Comparison of ENCODE assay signal across 1 cellular context in genomic region chr12:99453831-99454538, GRCh38.
TF ChIP-seq lines count a peak whose summit lies in the region.

No MANE protein-coding gene starts in this region.

TF ChIP-seq in GM23338, 12 proteins besides CTCF, POLR2A, EP300 and RAD21 (continued from another document):
- TF ChIP-seq, protein P1, sequence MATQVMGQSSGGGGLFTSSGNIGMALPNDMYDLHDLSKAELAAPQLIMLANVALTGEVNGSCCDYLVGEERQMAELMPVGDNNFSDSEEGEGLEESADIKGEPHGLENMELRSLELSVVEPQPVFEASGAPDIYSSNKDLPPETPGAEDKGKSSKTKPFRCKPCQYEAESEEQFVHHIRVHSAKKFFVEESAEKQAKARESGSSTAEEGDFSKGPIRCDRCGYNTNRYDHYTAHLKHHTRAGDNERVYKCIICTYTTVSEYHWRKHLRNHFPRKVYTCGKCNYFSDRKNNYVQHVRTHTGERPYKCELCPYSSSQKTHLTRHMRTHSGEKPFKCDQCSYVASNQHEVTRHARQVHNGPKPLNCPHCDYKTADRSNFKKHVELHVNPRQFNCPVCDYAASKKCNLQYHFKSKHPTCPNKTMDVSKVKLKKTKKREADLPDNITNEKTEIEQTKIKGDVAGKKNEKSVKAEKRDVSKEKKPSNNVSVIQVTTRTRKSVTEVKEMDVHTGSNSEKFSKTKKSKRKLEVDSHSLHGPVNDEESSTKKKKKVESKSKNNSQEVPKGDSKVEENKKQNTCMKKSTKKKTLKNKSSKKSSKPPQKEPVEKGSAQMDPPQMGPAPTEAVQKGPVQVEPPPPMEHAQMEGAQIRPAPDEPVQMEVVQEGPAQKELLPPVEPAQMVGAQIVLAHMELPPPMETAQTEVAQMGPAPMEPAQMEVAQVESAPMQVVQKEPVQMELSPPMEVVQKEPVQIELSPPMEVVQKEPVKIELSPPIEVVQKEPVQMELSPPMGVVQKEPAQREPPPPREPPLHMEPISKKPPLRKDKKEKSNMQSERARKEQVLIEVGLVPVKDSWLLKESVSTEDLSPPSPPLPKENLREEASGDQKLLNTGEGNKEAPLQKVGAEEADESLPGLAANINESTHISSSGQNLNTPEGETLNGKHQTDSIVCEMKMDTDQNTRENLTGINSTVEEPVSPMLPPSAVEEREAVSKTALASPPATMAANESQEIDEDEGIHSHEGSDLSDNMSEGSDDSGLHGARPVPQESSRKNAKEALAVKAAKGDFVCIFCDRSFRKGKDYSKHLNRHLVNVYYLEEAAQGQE (IDR thresholded peaks at IDR 0.05; ENCODE audit: unreplicated experiment) = no peak
- no peak for TF ChIP-seq EZH2phosphoT487 (IDR thresholded peaks at IDR 0.05; ENCODE audit: unreplicated experiment)
- TF ChIP-seq EZH2 (IDR thresholded peaks at IDR 0.05; ENCODE audit: low read depth, unreplicated experiment) = no peak
- TF ChIP-seq, protein P2, sequence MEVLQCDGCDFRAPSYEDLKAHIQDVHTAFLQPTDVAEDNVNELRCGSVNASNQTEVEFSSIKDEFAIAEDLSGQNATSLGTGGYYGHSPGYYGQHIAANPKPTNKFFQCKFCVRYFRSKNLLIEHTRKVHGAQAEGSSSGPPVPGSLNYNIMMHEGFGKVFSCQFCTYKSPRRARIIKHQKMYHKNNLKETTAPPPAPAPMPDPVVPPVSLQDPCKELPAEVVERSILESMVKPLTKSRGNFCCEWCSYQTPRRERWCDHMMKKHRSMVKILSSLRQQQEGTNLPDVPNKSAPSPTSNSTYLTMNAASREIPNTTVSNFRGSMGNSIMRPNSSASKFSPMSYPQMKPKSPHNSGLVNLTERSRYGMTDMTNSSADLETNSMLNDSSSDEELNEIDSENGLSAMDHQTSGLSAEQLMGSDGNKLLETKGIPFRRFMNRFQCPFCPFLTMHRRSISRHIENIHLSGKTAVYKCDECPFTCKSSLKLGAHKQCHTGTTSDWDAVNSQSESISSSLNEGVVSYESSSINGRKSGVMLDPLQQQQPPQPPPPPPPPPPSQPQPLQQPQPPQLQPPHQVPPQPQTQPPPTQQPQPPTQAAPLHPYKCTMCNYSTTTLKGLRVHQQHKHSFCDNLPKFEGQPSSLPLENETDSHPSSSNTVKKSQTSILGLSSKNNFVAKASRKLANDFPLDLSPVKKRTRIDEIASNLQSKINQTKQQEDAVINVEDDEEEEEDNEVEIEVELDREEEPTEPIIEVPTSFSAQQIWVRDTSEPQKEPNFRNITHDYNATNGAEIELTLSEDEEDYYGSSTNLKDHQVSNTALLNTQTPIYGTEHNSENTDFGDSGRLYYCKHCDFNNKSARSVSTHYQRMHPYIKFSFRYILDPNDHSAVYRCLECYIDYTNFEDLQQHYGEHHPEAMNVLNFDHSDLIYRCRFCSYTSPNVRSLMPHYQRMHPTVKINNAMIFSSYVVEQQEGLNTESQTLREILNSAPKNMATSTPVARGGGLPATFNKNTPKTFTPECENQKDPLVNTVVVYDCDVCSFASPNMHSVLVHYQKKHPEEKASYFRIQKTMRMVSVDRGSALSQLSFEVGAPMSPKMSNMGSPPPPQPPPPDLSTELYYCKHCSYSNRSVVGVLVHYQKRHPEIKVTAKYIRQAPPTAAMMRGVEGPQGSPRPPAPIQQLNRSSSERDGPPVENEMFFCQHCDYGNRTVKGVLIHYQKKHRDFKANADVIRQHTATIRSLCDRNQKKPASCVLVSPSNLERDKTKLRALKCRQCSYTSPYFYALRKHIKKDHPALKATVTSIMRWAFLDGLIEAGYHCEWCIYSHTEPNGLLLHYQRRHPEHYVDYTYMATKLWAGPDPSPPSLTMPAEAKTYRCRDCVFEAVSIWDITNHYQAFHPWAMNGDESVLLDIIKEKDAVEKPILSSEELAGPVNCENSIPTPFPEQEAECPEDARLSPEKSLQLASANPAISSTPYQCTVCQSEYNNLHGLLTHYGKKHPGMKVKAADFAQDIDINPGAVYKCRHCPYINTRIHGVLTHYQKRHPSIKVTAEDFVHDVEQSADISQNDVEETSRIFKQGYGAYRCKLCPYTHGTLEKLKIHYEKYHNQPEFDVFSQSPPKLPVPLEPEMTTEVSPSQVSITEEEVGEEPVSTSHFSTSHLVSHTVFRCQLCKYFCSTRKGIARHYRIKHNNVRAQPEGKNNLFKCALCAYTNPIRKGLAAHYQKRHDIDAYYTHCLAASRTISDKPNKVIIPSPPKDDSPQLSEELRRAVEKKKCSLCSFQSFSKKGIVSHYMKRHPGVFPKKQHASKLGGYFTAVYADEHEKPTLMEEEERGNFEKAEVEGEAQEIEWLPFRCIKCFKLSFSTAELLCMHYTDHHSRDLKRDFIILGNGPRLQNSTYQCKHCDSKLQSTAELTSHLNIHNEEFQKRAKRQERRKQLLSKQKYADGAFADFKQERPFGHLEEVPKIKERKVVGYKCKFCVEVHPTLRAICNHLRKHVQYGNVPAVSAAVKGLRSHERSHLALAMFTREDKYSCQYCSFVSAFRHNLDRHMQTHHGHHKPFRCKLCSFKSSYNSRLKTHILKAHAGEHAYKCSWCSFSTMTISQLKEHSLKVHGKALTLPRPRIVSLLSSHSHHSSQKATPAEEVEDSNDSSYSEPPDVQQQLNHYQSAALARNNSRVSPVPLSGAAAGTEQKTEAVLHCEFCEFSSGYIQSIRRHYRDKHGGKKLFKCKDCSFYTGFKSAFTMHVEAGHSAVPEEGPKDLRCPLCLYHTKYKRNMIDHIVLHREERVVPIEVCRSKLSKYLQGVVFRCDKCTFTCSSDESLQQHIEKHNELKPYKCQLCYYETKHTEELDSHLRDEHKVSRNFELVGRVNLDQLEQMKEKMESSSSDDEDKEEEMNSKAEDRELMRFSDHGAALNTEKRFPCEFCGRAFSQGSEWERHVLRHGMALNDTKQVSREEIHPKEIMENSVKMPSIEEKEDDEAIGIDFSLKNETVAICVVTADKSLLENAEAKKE (CRISPR knock-in tag; IDR thresholded peaks at IDR 0.05) = no peak
- TF ChIP-seq STAT1 (IDR thresholded peaks at IDR 0.05; ENCODE audit: unreplicated experiment) = no peak
- no peak for TF ChIP-seq POLR2AphosphoS5 (IDR thresholded peaks at IDR 0.05; ENCODE audit: low read depth)
- no peak for TF ChIP-seq ZNF114 (CRISPR knock-in tag; IDR thresholded peaks at IDR 0.05)
